In genomic region chr4:60443068-60443467, GRCh38 we compare ENCODE assay signal across 8 cellular contexts.
"Had no signal": no experiment of that assay in that cellular context is flagged by ENCODE, and none has a peak within 500 bp of the region (broad histone marks: within the 10 kb centered on the region; RNA-seq: fewer than 3 reads in every experiment).

No MANE protein-coding gene starts in this region.

- DNase-seq: GDM1, GF-D8 had no signal

- ATAC-seq: GM12878 had no signal

- FAIRE-seq: G401.6, GM12878, GM12891, GM12892, GM18507, GM19239 had no signal

- H3K4me3 ChIP-seq: GM12878 had no signal
